29 cellular contexts compared by ENCODE assay signal in genomic region chr4:153174821-153175567, GRCh38.
"Had no signal": no experiment of that assay in that cellular context is flagged by ENCODE, and none has a peak within 500 bp of the region (broad histone marks: within the 10 kb centered on the region; RNA-seq: fewer than 3 reads in every experiment).

No MANE protein-coding gene starts in this region.

- H3K27me3 Mint-ChIP-seq: activated CD4-positive, alpha-beta memory T cell treated with anti-CD3 and anti-CD28 coated beads, Interleukin-2, amount 10 ng/mL, durations not matched to agents 7 days and 5 days; activated T-helper 17 cell treated with anti-CD3 and anti-CD28 coated beads, Interleukin-2, amount 50 U/mL, for 72 hours had no signal

- DNase-seq: activated CD4-positive, alpha-beta memory T cell treated with anti-CD3 and anti-CD28 coated beads, Interleukin-2, amount 10 ng/mL, durations not matched to agents 7 days and 5 days; activated CD4-positive, alpha-beta T cell treated with anti-CD3 and anti-CD28 coated beads for 1 hour; activated CD4-positive, alpha-beta T cell treated with anti-CD3 and anti-CD28 coated beads for 4 hours; activated CD4-positive, alpha-beta T cell treated with anti-CD3 and anti-CD28 coated beads, Interleukin-2, amount 10 ng/mL, durations not matched to agents 7 days and 5 days; activated CD4-positive, alpha-beta T cell treated with anti-CD3 and anti-CD28 coated beads, Interleukin-2, amount 50 U/mL, for 4 hours; activated CD8-positive, alpha-beta memory T cell treated with anti-CD3 and anti-CD28 coated beads, Interleukin-2, amount 50 U/mL, for 48 hours; activated effector memory CD4-positive, alpha-beta T cell treated with Interleukin-2 at 50 U/mL for 16 hours; activated gamma-delta T cell treated with Interleukin-2 at 50 U/mL for 16 hours; activated naive CD4-positive, alpha-beta T cell treated with anti-CD3 and anti-CD28 coated beads, Interleukin-2, amount 50 U/mL, for 16 hours; activated naive CD4-positive, alpha-beta T cell treated with Interleukin-2 at 50 U/mL for 16 hours; activated T-cell treated with anti-CD3 and anti-CD28 coated beads for 4 hours; activated T-cell treated with anti-CD3 and anti-CD28 coated beads, Interleukin-2, amount 50 U/mL, for 24 hours; amygdala; aorta; body of pancreas; caudate nucleus; cortex of kidney; dermis blood vessel endothelial cell; effector CD8-positive, alpha-beta T cell; esophagus squamous epithelium; foreskin melanocyte; T-helper 2 cell had no signal

- ATAC-seq: activated T-helper 17 cell treated with anti-CD3 and anti-CD28 coated beads, Interleukin-2, amount 50 U/mL, for 72 hours; body of pancreas; gastroesophageal sphincter had no signal

- H3K27ac ChIP-seq: body of pancreas, epithelial cell of prostate, esophagus squamous epithelium, gastroesophageal sphincter had no signal

- H3K36me3 Mint-ChIP-seq: activated naive CD8-positive, alpha-beta T cell had no signal

- FAIRE-seq: colon, endometrium, endothelial cell of umbilical vein had no signal

- H3K4me3 Mint-ChIP-seq: activated CD4-positive, alpha-beta memory T cell treated with anti-CD3 and anti-CD28 coated beads, Interleukin-2, amount 10 ng/mL, durations not matched to agents 7 days and 5 days; activated CD4-positive, alpha-beta T cell treated with anti-CD3 and anti-CD28 coated beads, Interleukin-2, amount 10 ng/mL, durations not matched to agents 7 days and 5 days; activated naive CD8-positive, alpha-beta T cell; activated T-cell treated with anti-CD3 and anti-CD28 coated beads, Interleukin-2, amount 50 U/mL, for 24 hours; activated T-helper 17 cell treated with anti-CD3 and anti-CD28 coated beads, Interleukin-2, amount 50 U/mL, for 72 hours had no signal

- H3K27ac Mint-ChIP-seq: activated CD4-positive, alpha-beta memory T cell treated with anti-CD3 and anti-CD28 coated beads, Interleukin-2, amount 10 ng/mL, durations not matched to agents 7 days and 5 days; activated CD4-positive, alpha-beta T cell treated with anti-CD3 and anti-CD28 coated beads, Interleukin-2, amount 10 ng/mL, durations not matched to agents 7 days and 5 days; activated naive CD8-positive, alpha-beta T cell; activated T-cell treated with anti-CD3 and anti-CD28 coated beads, Interleukin-2, amount 50 U/mL, for 24 hours; activated T-helper 17 cell treated with anti-CD3 and anti-CD28 coated beads, Interleukin-2, amount 50 U/mL, for 72 hours had no signal

- H3K27me3 ChIP-seq: body of pancreas, esophagus squamous epithelium, gastroesophageal sphincter had no signal

- H3K36me3 ChIP-seq: esophagus squamous epithelium, gastroesophageal sphincter had no signal

- H3K4me1 ChIP-seq: body of pancreas, esophagus squamous epithelium, gastroesophageal sphincter had no signal

- H3K9me3 ChIP-seq: body of pancreas, esophagus squamous epithelium, gastroesophageal sphincter had no signal

- H3K4me1 Mint-ChIP-seq: activated CD4-positive, alpha-beta memory T cell treated with anti-CD3 and anti-CD28 coated beads, Interleukin-2, amount 10 ng/mL, durations not matched to agents 7 days and 5 days; activated CD4-positive, alpha-beta T cell treated with anti-CD3 and anti-CD28 coated beads, Interleukin-2, amount 10 ng/mL, durations not matched to agents 7 days and 5 days; activated T-helper 17 cell treated with anti-CD3 and anti-CD28 coated beads, Interleukin-2, amount 50 U/mL, for 72 hours had no signal

- H3K9me3 Mint-ChIP-seq: activated CD4-positive, alpha-beta memory T cell treated with anti-CD3 and anti-CD28 coated beads, Interleukin-2, amount 10 ng/mL, durations not matched to agents 7 days and 5 days; activated CD4-positive, alpha-beta T cell treated with anti-CD3 and anti-CD28 coated beads, Interleukin-2, amount 10 ng/mL, durations not matched to agents 7 days and 5 days; activated T-cell treated with anti-CD3 and anti-CD28 coated beads, Interleukin-2, amount 50 U/mL, for 24 hours; activated T-helper 17 cell treated with anti-CD3 and anti-CD28 coated beads, Interleukin-2, amount 50 U/mL, for 72 hours had no signal

- H3K4me3 ChIP-seq: body of pancreas, esophagus squamous epithelium, gastroesophageal sphincter had no signal
